Comparison of ENCODE assay signal across 7 cellular contexts in genomic region chr9:34899535-34900158, GRCh38. TPM values are rescaled to one million over a fixed set of nuclear protein-coding genes. Genes with fewer than 3 reads are reported as not detected.
DNase-seq lines count a peak whose midpoint lies in the region; ATAC-seq, FAIRE-seq and TF ChIP-seq lines count a peak whose summit lies in the region.

No MANE protein-coding gene starts in this region.

- no peak overlapping the region for H3K27ac ChIP-seq in VCaP

- in situ Hi-C loops in T47D (cut with HindIII; ENCODE audit: low pct_unique_long_range_greater_than_20kb, low sequenced_read_pairs) = no loop called here

- no peak for TF ChIP-seq POLR2A in GM12892 (IDR thresholded peaks at IDR 0.05; ENCODE audit: low read depth, low read length)

- TF ChIP-seq CTCF in VCaP (conservative IDR thresholded peaks at IDR 0.05) = peak; percentile 93

- ATAC-seq in HG02973 (IDR thresholded peaks at IDR 0.05; ENCODE audit: unreplicated experiment) = peak; percentile 69

- DNase-seq in GM12892 (ENCODE audit: insufficient read length) (peak; percentile 22), NCI-H2171 treated with DMSO at 0.1 percent for 48 hours (lab: John Stamatoyannopoulos, UW) (peak; percentile 48), T47D (ENCODE audit: low read depth in 1 of 2, low spot score in 1 of 2) (peak; percentile 39 to 70), inferior parietal cortex (ENCODE audit: extremely low spot score) (peak; percentile 94)
- peak; percentile 84 for DNase-seq in stimulated activated CD4-positive, alpha-beta T cell treated with anti-CD3 and anti-CD28 coated beads, Interleukin-15, amount 100 ng/mL, for 24 hours

- FAIRE-seq in GM12892 (lab: Jason Lieb, UNC) = peak; percentile 96

RNA-seq across cellular contexts. Expression of gene PHF24, which starts 58.4 kb away (rescaled TPM):
- 0.47 TPM for polyA plus RNA-seq in GM12892 (2012; ENCODE audit: missing spikeins)

Comparison
In these comparisons a context has a peak if more than half of its experiments do, and no peak if none do; other contexts are left out.
1. DNase-seq: peak in every context shown above with its lines; median percentile 94 in inferior parietal cortex; 84 in stimulated activated CD4-positive, alpha-beta T cell treated with anti-CD3 and anti-CD28 coated beads, Interleukin-15, amount 100 ng/mL, for 24 hours; 54 in T47D; 48 in NCI-H2171 treated with DMSO at 0.1 percent for 48 hours; 22 in GM12892.